Comparison of ENCODE assay signal across 12 cellular contexts in the genomic region with DNA sequence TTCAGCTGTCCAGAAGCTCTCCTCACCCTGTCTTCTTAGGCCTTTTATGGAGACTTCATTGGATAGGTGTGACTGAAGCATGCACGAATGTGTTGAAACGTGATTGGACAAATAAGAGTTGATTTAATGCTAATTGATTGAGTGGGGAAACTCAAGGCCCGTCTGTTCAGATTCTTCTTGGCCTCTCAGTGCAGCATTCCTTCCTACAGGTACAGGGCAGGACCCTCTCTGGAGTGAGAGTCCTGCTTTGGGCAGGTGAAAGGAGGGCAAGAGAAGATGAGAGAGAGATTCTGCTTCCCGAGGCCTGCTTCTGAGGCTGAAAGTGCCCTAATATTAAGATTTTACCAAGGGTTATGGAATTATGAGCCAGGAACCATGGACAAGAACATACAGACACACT. TPM values are rescaled to one million over a fixed set of nuclear protein-coding genes. Genes with fewer than 3 reads are reported as not detected.
DNase-seq lines count a peak whose midpoint lies in the region; ATAC-seq and TF ChIP-seq lines count a peak whose summit lies in the region.
"Had no signal": no experiment of that assay in that cellular context is flagged by ENCODE, and none has a peak within 500 bp of the region (broad histone marks: within the 10 kb centered on the region; RNA-seq: fewer than 3 reads in every experiment).

No MANE protein-coding gene starts in this region.

- peaks cover 3 to 24% (median 8%) of the 10 kb centered on the region in 4 donors for H3K4me1 Mint-ChIP-seq in CD4-positive, CD25-positive, alpha-beta regulatory T cell
- peaks cover 14% of the 10 kb centered on the region for H3K4me1 Mint-ChIP-seq in CD4-positive, alpha-beta T cell (ENCODE audit: low read depth)
- peaks cover 17% of the 10 kb centered on the region for H3K4me1 Mint-ChIP-seq in dendritic cell treated with granulocyte-macrophage colony-stimulating factor and Interleukin-4, amounts not matched to agents 40 ng/mL and 50 ng/mL, for 4 days (ENCODE audit: low read depth)
- H3K4me1 Mint-ChIP-seq in memory B cell = peaks cover 12% of the 10 kb centered on the region

- peak overlapping the region in 2 of 4 donors; percentile 10 to 21 for H3K4me3 Mint-ChIP-seq in CD4-positive, CD25-positive, alpha-beta regulatory T cell
- H3K4me3 Mint-ChIP-seq in CD4-positive, alpha-beta T cell = peak overlapping the region; percentile 28
- H3K4me3 Mint-ChIP-seq in dendritic cell treated with granulocyte-macrophage colony-stimulating factor and Interleukin-4, amounts not matched to agents 40 ng/mL and 50 ng/mL, for 4 days = no peak overlapping the region
- H3K4me3 Mint-ChIP-seq in memory B cell = no peak overlapping the region
- H3K4me3 Mint-ChIP-seq: CD14-positive monocyte had no signal

- peaks cover 31% of the 10 kb centered on the region for H3K36me3 Mint-ChIP-seq in CD4-positive, CD25-positive, alpha-beta regulatory T cell
- H3K36me3 Mint-ChIP-seq in CD4-positive, alpha-beta T cell (ENCODE audit: low read depth) = peaks cover 93% of the 10 kb centered on the region
- peaks cover 70% of the 10 kb centered on the region for H3K36me3 Mint-ChIP-seq in dendritic cell treated with granulocyte-macrophage colony-stimulating factor and Interleukin-4, amounts not matched to agents 40 ng/mL and 50 ng/mL, for 4 days (ENCODE audit: low read depth)
- H3K36me3 Mint-ChIP-seq in memory B cell = peaks cover 31% of the 10 kb centered on the region

- ATAC-seq in CD4-positive, CD25-positive, alpha-beta regulatory T cell (ENCODE audit: low read depth in 2 of 2) = no peak
- ATAC-seq in CD4-positive, alpha-beta T cell (ENCODE audit: poor library complexity) = no peak
- no peak for ATAC-seq in memory B cell (ENCODE audit: low read depth)

- no peak overlapping the region for H3K27ac ChIP-seq in CD4-positive, CD25-positive, alpha-beta regulatory T cell (ENCODE audit: insufficient read depth, low read length, poor library complexity, severe bottlenecking)
- no peak overlapping the region for H3K27ac ChIP-seq in CD4-positive, alpha-beta T cell (ENCODE audit: low read depth, low read length)

- no peak for TF ChIP-seq CTCF in CD4-positive, alpha-beta T cell (IDR thresholded peaks at IDR 0.05)

- H3K27ac Mint-ChIP-seq in CD4-positive, CD25-positive, alpha-beta regulatory T cell = peak overlapping the region in 2 of 3 donors; percentile 4 to 62
- peak overlapping the region; percentile 17 for H3K27ac Mint-ChIP-seq in CD4-positive, alpha-beta T cell
- H3K27ac Mint-ChIP-seq in dendritic cell treated with granulocyte-macrophage colony-stimulating factor and Interleukin-4, amounts not matched to agents 40 ng/mL and 50 ng/mL, for 4 days = peak overlapping the region; percentile 37
- peak overlapping the region; percentile 79 for H3K27ac Mint-ChIP-seq in memory B cell

- H3K9me3 Mint-ChIP-seq in CD4-positive, CD25-positive, alpha-beta regulatory T cell = peaks cover 0 to 11% (median 0%) of the 10 kb centered on the region in 7 donors
- H3K9me3 Mint-ChIP-seq in CD4-positive, alpha-beta T cell = no peaks in the 10 kb centered on the region
- H3K9me3 Mint-ChIP-seq in dendritic cell treated with granulocyte-macrophage colony-stimulating factor and Interleukin-4, amounts not matched to agents 40 ng/mL and 50 ng/mL, for 4 days = peaks cover 31% of the 10 kb centered on the region
- peaks cover 2% of the 10 kb centered on the region for H3K9me3 Mint-ChIP-seq in memory B cell

- H3K36me3 ChIP-seq in CD4-positive, CD25-positive, alpha-beta regulatory T cell (ENCODE audit: control insufficient read depth, insufficient read depth, low read length) = peaks cover 37% of the 10 kb centered on the region
- H3K36me3 ChIP-seq: HAP-1 had no signal

- CTCF ChIA-PET in CD4-positive, alpha-beta T cell (lab: Charles Lee) = no interaction called here

- H3K27me3 Mint-ChIP-seq in CD4-positive, CD25-positive, alpha-beta regulatory T cell = peaks cover 9% of the 10 kb centered on the region
- H3K27me3 Mint-ChIP-seq in CD4-positive, alpha-beta T cell = peaks cover 11% of the 10 kb centered on the region
- H3K27me3 Mint-ChIP-seq in dendritic cell treated with granulocyte-macrophage colony-stimulating factor and Interleukin-4, amounts not matched to agents 40 ng/mL and 50 ng/mL, for 4 days = no peaks in the 10 kb centered on the region
- H3K27me3 Mint-ChIP-seq in memory B cell = no peaks in the 10 kb centered on the region

- no peak for DNase-seq in CD4-positive, CD25-positive, alpha-beta regulatory T cell
- DNase-seq in CD4-positive, alpha-beta T cell = no peak
- DNase-seq in memory B cell (ENCODE audit: low spot score in 2 of 2) (no peak), SW 1271 (lab: John Stamatoyannopoulos, UW) (no peak), SHP77 treated with DMSO at 0.1 percent for 48 hours (lab: John Stamatoyannopoulos, UW) (no peak), DMS79 treated with DMSO at 0.1 percent for 48 hours (lab: John Stamatoyannopoulos, UW) (no peak)
- DNase-seq: DMS79, EL, KBM-7 had no signal

- POLR2A ChIA-PET in CD4-positive, alpha-beta T cell (lab: Charles Lee) = no interaction called here

- no peak overlapping the region for H3K4me3 ChIP-seq in CD4-positive, CD25-positive, alpha-beta regulatory T cell (ENCODE audit: low read depth, low read length)
- H3K4me3 ChIP-seq: HAP-1 had no signal

- H3K9me3 ChIP-seq in CD4-positive, CD25-positive, alpha-beta regulatory T cell (ENCODE audit: control insufficient read depth in 2 of 2, low read length in 2 of 2) = peaks cover 0 to 4% of the 10 kb centered on the region in 2 experiments
- no peaks in the 10 kb centered on the region for H3K9me3 ChIP-seq in CD4-positive, alpha-beta T cell (ENCODE audit: control insufficient read depth, low read length)
- H3K9me3 ChIP-seq: HAP-1 had no signal

- peaks cover 8% of the 10 kb centered on the region for H3K4me1 ChIP-seq in CD4-positive, CD25-positive, alpha-beta regulatory T cell (ENCODE audit: control insufficient read depth, insufficient read depth, low read length, poor library complexity, severe bottlenecking)
- H3K4me1 ChIP-seq: HAP-1 had no signal

- intact Hi-C loops in CD4-positive, alpha-beta T cell (cut with DNase I, micrococcal nuclease) = loop anchor here in 1 of 2 experiments (10.0 kb wide), 1 partner anchor 306 kb away; a partner anchor contains a TSS
- intact Hi-C loops in dendritic cell treated with granulocyte-macrophage colony-stimulating factor and Interleukin-4, amounts not matched to agents 40 ng/mL and 50 ng/mL, for 4 days (cut with micrococcal nuclease) = no loop called here

- H3K27me3 ChIP-seq in CD4-positive, CD25-positive, alpha-beta regulatory T cell (ENCODE audit: control insufficient read depth, insufficient read depth, low read length) = no peaks in the 10 kb centered on the region
- H3K27me3 ChIP-seq in CD4-positive, alpha-beta T cell (ENCODE audit: control insufficient read depth, insufficient read depth, low read length) = no peaks in the 10 kb centered on the region

RNA-seq across cellular contexts. Expression of a gene that starts 20.5 kb away (rescaled TPM):
- 504 TPM for total RNA-seq in CD4-positive, CD25-positive, alpha-beta regulatory T cell
- 10 to 100 TPM; 27.9 to 46.7 (median 38.3) TPM for polyA plus RNA-seq in CD4-positive, CD25-positive, alpha-beta regulatory T cell
- total RNA-seq in CD4-positive, alpha-beta T cell = 100 to 1,000 TPM; 428 to 437 TPM

Comparison
In these comparisons a context has a peak if more than half of its experiments do, and no peak if none do; other contexts are left out.
1. H3K27ac Mint-ChIP-seq: peak in every context shown above with its lines; median percentile 79 in memory B cell; 37 in dendritic cell treated with granulocyte-macrophage colony-stimulating factor and Interleukin-4, amounts not matched to agents 40 ng/mL and 50 ng/mL, for 4 days; 33 in CD4-positive, CD25-positive, alpha-beta regulatory T cell; 17 in CD4-positive, alpha-beta T cell.